In the genomic region with DNA sequence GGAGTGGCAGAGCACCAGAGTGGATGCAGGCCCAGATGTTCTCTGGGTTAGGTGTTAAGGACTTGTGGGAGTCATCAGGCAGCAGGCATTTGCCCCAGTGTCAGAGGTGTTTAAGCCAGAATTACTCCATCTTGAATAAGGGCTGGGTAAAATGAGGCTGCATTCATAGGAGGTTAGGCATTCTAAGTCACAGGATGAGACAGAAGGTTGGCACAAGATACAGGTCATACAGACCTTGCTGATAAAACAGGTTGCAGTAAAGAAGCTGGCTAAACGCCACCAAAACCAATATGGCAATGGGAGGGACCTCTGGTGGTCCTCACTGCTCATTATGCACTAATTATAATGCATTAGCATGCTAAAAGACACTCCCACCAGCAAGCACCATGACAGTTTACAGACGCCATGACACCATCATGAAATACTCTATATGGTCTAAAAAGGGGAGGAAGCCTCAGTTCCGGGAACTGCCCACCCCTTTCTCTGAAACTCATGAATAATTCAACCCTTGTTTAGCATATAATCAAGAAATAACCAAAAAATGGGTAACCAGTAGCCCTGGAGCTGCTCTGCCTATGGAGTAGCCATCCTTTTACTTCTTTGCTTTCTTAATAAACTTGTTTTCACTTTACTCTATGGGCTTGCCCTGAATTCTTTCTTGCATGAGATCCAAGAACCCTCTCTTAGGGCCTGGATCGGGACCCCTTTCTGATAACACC, we compare ENCODE assay signal across 9 cellular contexts. TPM values are rescaled to one million over a fixed set of nuclear protein-coding genes. Genes with fewer than 3 reads are reported as not detected.
DNase-seq lines count a peak whose midpoint lies in the region; ATAC-seq and TF ChIP-seq lines count a peak whose summit lies in the region.
"Had no signal": no experiment of that assay in that cellular context is flagged by ENCODE, and none has a peak within 500 bp of the region (broad histone marks: within the 10 kb centered on the region; RNA-seq: fewer than 3 reads in every experiment).

No MANE protein-coding gene starts in this region.

- H3K27ac ChIP-seq in hepatocyte (peak overlapping the region; percentile 93), SJCRH30 (no peak overlapping the region)

- ATAC-seq in GM18511 (IDR thresholded peaks at IDR 0.05; ENCODE audit: unreplicated experiment): peak; percentile 37
- no peak for ATAC-seq in HG03571 (IDR thresholded peaks at IDR 0.05; ENCODE audit: unreplicated experiment)

- peaks cover 16% of the 10 kb centered on the region for H4K20me1 ChIP-seq in Loucy (ENCODE audit: insufficient read depth, low read length, poor library complexity, severe bottlenecking)
- H4K20me1 ChIP-seq in hepatocyte (ENCODE audit: insufficient read depth, poor library complexity, severe bottlenecking): no peaks in the 10 kb centered on the region

- H3K4me3 ChIP-seq in Loucy (ENCODE audit: low read length, poor library complexity, severe bottlenecking): peak overlapping the region; percentile 92
- H3K4me3 ChIP-seq in hepatocyte: peak overlapping the region; percentile 37
- H3K4me3 ChIP-seq in SJCRH30: no peak overlapping the region

- H3K27me3 ChIP-seq in Loucy (ENCODE audit: insufficient read depth, low read length, poor library complexity, severe bottlenecking) (peaks cover 9% of the 10 kb centered on the region), hepatocyte (no peaks in the 10 kb centered on the region), SJCRH30 (no peaks in the 10 kb centered on the region)

- H3F3A ChIP-seq in Loucy (ENCODE audit: low read depth): no peaks in the 10 kb centered on the region

- H3K9me3 ChIP-seq in Loucy (ENCODE audit: insufficient read depth, low read depth, low read length) (no peaks in the 10 kb centered on the region), hepatocyte (ENCODE audit: low read depth) (no peaks in the 10 kb centered on the region), SJCRH30 (replicated peaks) (no peaks in the 10 kb centered on the region)

- peaks cover 68% of the 10 kb centered on the region for H3K79me2 ChIP-seq in Loucy (ENCODE audit: insufficient read depth, low read length)
- H3K79me2 ChIP-seq in hepatocyte: peaks cover 31% of the 10 kb centered on the region

- H3K4me2 ChIP-seq in Loucy (ENCODE audit: low read depth, low read length, poor library complexity, severe bottlenecking) (peak overlapping the region; percentile 98), hepatocyte (peak overlapping the region; percentile 82)

- H3K4me1 ChIP-seq in Loucy (ENCODE audit: insufficient read depth, low read length, poor library complexity, severe bottlenecking) (peaks cover 61% of the 10 kb centered on the region), hepatocyte (ENCODE audit: insufficient read depth) (peaks cover 16% of the 10 kb centered on the region), SJCRH30 (peaks cover 23% of the 10 kb centered on the region)

- 74% methylated on average over 4 of the region's 4 CpGs for WGBS in hepatocyte (ENCODE audit: low lambda C conversion rate, missing lambda C conversion rate)

- TF ChIP-seq CTCF in Loucy (conservative IDR thresholded peaks at IDR 0.05; ENCODE audit: low read length) (no peak), hepatocyte (IDR thresholded peaks at IDR 0.05; ENCODE audit: poor library complexity) (no peak)

- H3K9ac ChIP-seq in Loucy (ENCODE audit: low read depth, low read length, poor library complexity, severe bottlenecking): peak overlapping the region; percentile 100

- H3K9me2 ChIP-seq in Loucy (replicated peaks; ENCODE audit: low read depth, low read length) (no peaks in the 10 kb centered on the region), hepatocyte (replicated peaks; ENCODE audit: insufficient read depth) (no peaks in the 10 kb centered on the region)

- peaks cover 14% of the 10 kb centered on the region; the same call in 1 of the 2 replicates for H3K36me3 ChIP-seq in Loucy (ENCODE audit: insufficient read depth, low read length)
- H3K36me3 ChIP-seq in hepatocyte (replicated peaks; ENCODE audit: insufficient read depth, low read depth): no peaks in the 10 kb centered on the region
- no peaks in the 10 kb centered on the region for H3K36me3 ChIP-seq in SJCRH30

- peak; percentile 39 for DNase-seq in activated CD8-positive, alpha-beta memory T cell treated with anti-CD3 and anti-CD28 coated beads, Interleukin-2, amount 50 U/mL, for 24 hours (ENCODE audit: extremely low read depth)
- DNase-seq in hepatocyte (ENCODE audit: low spot score): no peak
- peak; percentile 37 to 57 for DNase-seq in stimulated activated CD4-positive, alpha-beta T cell treated with anti-CD3 and anti-CD28 coated beads, Interleukin-4, amount 100 ng/mL, for 4 hours
- DNase-seq in HT-29 (ENCODE audit: low spot score): no peak
- no peak for DNase-seq in SJCRH30

- H2AFZ ChIP-seq in Loucy (ENCODE audit: low read length): peak overlapping the region; percentile 92
- H2AFZ ChIP-seq in hepatocyte: peak overlapping the region; percentile 81

RNA-seq across cellular contexts. Expression of a gene that starts 0.9 kb away (rescaled TPM):
- total RNA-seq in hepatocyte: 23.4 and 24.0 TPM in 2 replicates
- polyA plus RNA-seq in hepatocyte: 35.4 and 38.7 TPM in 2 replicates
- 74.3 and 76.1 TPM in 2 replicates for total RNA-seq in HT-29 (2014; rRNA removed; shearing (Covaris generic))
- not detected in 2 replicates for total RNA-seq in SJCRH30 (2014; rRNA removed; shearing (Covaris generic))
- total RNA-seq: M059J had no signal

RNA-seq across cellular contexts. Expression of a gene that starts 1.1 kb away (rescaled TPM):
- 17.7 and 18.6 TPM in 2 replicates for total RNA-seq in hepatocyte
- 7.8 and 11.9 TPM in 2 replicates for polyA plus RNA-seq in hepatocyte
- total RNA-seq in HT-29 (2014; rRNA removed; shearing (Covaris generic)): 37.7 and 45.9 TPM in 2 replicates
- total RNA-seq in SJCRH30 (2014; rRNA removed; shearing (Covaris generic)): 1.7 and 4.6 TPM in 2 replicates
- total RNA-seq: M059J had no signal

RNA-seq across cellular contexts. Expression of a gene that starts 19.2 kb away (rescaled TPM):
- 104 and 122 TPM in 2 replicates for total RNA-seq in hepatocyte
- polyA plus RNA-seq in hepatocyte: 164 and 187 TPM in 2 replicates
- 10.5 and 12.6 TPM in 2 replicates for total RNA-seq in HT-29 (2014; rRNA removed; shearing (Covaris generic))
- 68.1 and 89.7 TPM in 2 replicates for total RNA-seq in SJCRH30 (2014; rRNA removed; shearing (Covaris generic))

RNA-seq across cellular contexts. Expression of a gene that starts 46.3 kb away (rescaled TPM):
- 75.5 and 79.1 TPM in 2 replicates for total RNA-seq in hepatocyte
- 102 and 107 TPM in 2 replicates for polyA plus RNA-seq in hepatocyte
- total RNA-seq in HT-29 (2014; rRNA removed; shearing (Covaris generic)): 420 and 443 TPM in 2 replicates
- total RNA-seq in SJCRH30 (2014; rRNA removed; shearing (Covaris generic)): 174 and 183 TPM in 2 replicates

RNA-seq across cellular contexts. Expression of a gene that starts 56.9 kb away (rescaled TPM):
- 5.2 and 8.3 TPM in 2 replicates for total RNA-seq in hepatocyte
- 6.2 and 10.6 TPM in 2 replicates for polyA plus RNA-seq in hepatocyte
- total RNA-seq in HT-29 (2014; rRNA removed; shearing (Covaris generic)): 9.9 and 10.7 TPM in 2 replicates
- 8.1 and 9.5 TPM in 2 replicates for total RNA-seq in SJCRH30 (2014; rRNA removed; shearing (Covaris generic))

Comparison
In these comparisons a context has a peak if more than half of its experiments do, and no peak if none do; other contexts are left out.
1. DNase-seq: peak in activated CD8-positive, alpha-beta memory T cell treated with anti-CD3 and anti-CD28 coated beads, Interleukin-2, amount 50 U/mL, for 24 hours (single experiment) and stimulated activated CD4-positive, alpha-beta T cell treated with anti-CD3 and anti-CD28 coated beads, Interleukin-4, amount 100 ng/mL, for 4 hours (2 of 2); none in hepatocyte (single experiment), HT-29 (single experiment) and SJCRH30 (0 of 2).
2. RNA of a gene that starts 0.9 kb away (total RNA-seq): 74.3 to 76.1 TPM in HT-29 and 23.4 to 24.0 TPM in hepatocyte; not detected in SJCRH30; every median in the first group is over 10 times any median in the second.